32 cellular contexts compared by ENCODE assay signal in genomic region chr13:89865331-89865833, GRCh38.
"Had no signal": no experiment of that assay in that cellular context is flagged by ENCODE, and none has a peak within 500 bp of the region (broad histone marks: within the 10 kb centered on the region; RNA-seq: fewer than 3 reads in every experiment).

No MANE protein-coding gene starts in this region.

- H3K27ac ChIP-seq: adrenal gland, body of pancreas, cardiac muscle cell, colonic mucosa, esophagus squamous epithelium had no signal

- H3K27me3 Mint-ChIP-seq: activated CD4-positive, alpha-beta memory T cell treated with anti-CD3 and anti-CD28 coated beads for 36 hours; activated CD4-positive, alpha-beta T cell treated with anti-CD3 and anti-CD28 coated beads for 36 hours; activated CD4-positive, alpha-beta T cell treated with anti-CD3 and anti-CD28 coated beads, Interleukin-2, amount 10 ng/mL, durations not matched to agents 24 days and 14 days; activated CD8-positive, alpha-beta memory T cell treated with anti-CD3 and anti-CD28 coated beads, Interleukin-2, amount 10 ng/mL, durations not matched to agents 7 days and 5 days; activated naive CD4-positive, alpha-beta T cell treated with anti-CD3 and anti-CD28 coated beads, Interleukin-2, amount 50 U/mL, for 24 hours; activated naive CD8-positive, alpha-beta T cell treated with anti-CD3 and anti-CD28 coated beads for 36 hours; activated naive CD8-positive, alpha-beta T cell treated with anti-CD3 and anti-CD28 coated beads, Interleukin-2, amount 50 U/mL, for 24 hours had no signal

- H3K36me3 ChIP-seq: adrenal gland, cardiac muscle cell, colonic mucosa, esophagus squamous epithelium had no signal

- H3K4me3 Mint-ChIP-seq: activated CD4-positive, alpha-beta memory T cell treated with anti-CD3 and anti-CD28 coated beads for 36 hours; activated CD4-positive, alpha-beta T cell treated with anti-CD3 and anti-CD28 coated beads for 36 hours; activated CD4-positive, alpha-beta T cell treated with anti-CD3 and anti-CD28 coated beads, Interleukin-2, amount 10 ng/mL, durations not matched to agents 24 days and 14 days; activated CD8-positive, alpha-beta memory T cell treated with anti-CD3 and anti-CD28 coated beads, Interleukin-2, amount 10 ng/mL, durations not matched to agents 7 days and 5 days; activated CD8-positive, alpha-beta T cell treated with anti-CD3 and anti-CD28 coated beads, Interleukin-2, amount 10 ng/mL, durations not matched to agents 7 days and 5 days; activated naive CD4-positive, alpha-beta T cell treated with anti-CD3 and anti-CD28 coated beads for 36 hours; activated naive CD4-positive, alpha-beta T cell treated with anti-CD3 and anti-CD28 coated beads, Interleukin-2, amount 50 U/mL, for 24 hours; activated naive CD8-positive, alpha-beta T cell treated with anti-CD3 and anti-CD28 coated beads for 36 hours; activated naive CD8-positive, alpha-beta T cell treated with anti-CD3 and anti-CD28 coated beads, Interleukin-2, amount 50 U/mL, for 24 hours; activated T-helper 1 cell treated with anti-CD3 and anti-CD28 coated beads, Interleukin-12 subunit alpha, Interleukin-12 subunit beta, Interleukin-2, Interleukin-4 antibody, amounts not matched to agents 30 ng/mL and 10 ng/mL and 1 ng/mL, durations not matched to agents 14 hours and 24 hours and 36 hours had no signal

- FAIRE-seq: endometrium, frontal cortex had no signal

- H3K4me1 ChIP-seq: adrenal gland, body of pancreas, colonic mucosa, esophagus squamous epithelium had no signal

- H3K27me3 ChIP-seq: adrenal gland, body of pancreas, cardiac muscle cell, colonic mucosa, esophagus squamous epithelium had no signal

- H3K36me3 Mint-ChIP-seq: activated CD4-positive, alpha-beta memory T cell treated with anti-CD3 and anti-CD28 coated beads for 36 hours; activated CD8-positive, alpha-beta memory T cell treated with anti-CD3 and anti-CD28 coated beads, Interleukin-2, amount 10 ng/mL, durations not matched to agents 7 days and 5 days; activated naive CD4-positive, alpha-beta T cell treated with anti-CD3 and anti-CD28 coated beads, Interleukin-2, amount 50 U/mL, for 24 hours; activated naive CD8-positive, alpha-beta T cell treated with anti-CD3 and anti-CD28 coated beads for 36 hours had no signal

- H3K9me3 ChIP-seq: adrenal gland, body of pancreas, colonic mucosa, esophagus squamous epithelium had no signal

- ATAC-seq: activated CD4-positive, alpha-beta T cell treated with anti-CD3 and anti-CD28 coated beads for 36 hours; activated CD8-positive, alpha-beta memory T cell treated with anti-CD3 and anti-CD28 coated beads, Interleukin-2, amount 10 ng/mL, durations not matched to agents 7 days and 5 days; activated CD8-positive, alpha-beta T cell treated with anti-CD3 and anti-CD28 coated beads, Interleukin-2, amount 10 ng/mL, durations not matched to agents 7 days and 5 days; activated naive CD8-positive, alpha-beta T cell treated with anti-CD3 and anti-CD28 coated beads, Interleukin-2, amount 50 U/mL, for 24 hours; body of pancreas had no signal

- H3K4me3 ChIP-seq: adrenal gland, body of pancreas, cardiac muscle cell, colonic mucosa, esophagus squamous epithelium had no signal

- H3K4me1 Mint-ChIP-seq: activated CD4-positive, alpha-beta T cell treated with anti-CD3 and anti-CD28 coated beads for 36 hours; activated CD4-positive, alpha-beta T cell treated with anti-CD3 and anti-CD28 coated beads, Interleukin-2, amount 10 ng/mL, durations not matched to agents 24 days and 14 days; activated CD8-positive, alpha-beta memory T cell treated with anti-CD3 and anti-CD28 coated beads, Interleukin-2, amount 10 ng/mL, durations not matched to agents 7 days and 5 days; activated naive CD4-positive, alpha-beta T cell treated with anti-CD3 and anti-CD28 coated beads, Interleukin-2, amount 50 U/mL, for 24 hours; activated naive CD8-positive, alpha-beta T cell treated with anti-CD3 and anti-CD28 coated beads for 36 hours; activated naive CD8-positive, alpha-beta T cell treated with anti-CD3 and anti-CD28 coated beads, Interleukin-2, amount 50 U/mL, for 24 hours had no signal

- DNase-seq: activated CD4-positive, alpha-beta memory T cell treated with anti-CD3 and anti-CD28 coated beads for 36 hours; activated CD4-positive, alpha-beta T cell treated with anti-CD3 and anti-CD28 coated beads for 36 hours; activated CD4-positive, alpha-beta T cell treated with anti-CD3 and anti-CD28 coated beads, Interleukin-2, amount 10 ng/mL, durations not matched to agents 24 days and 14 days; activated CD4-positive, CD25-positive, alpha-beta regulatory T cell; activated CD4-positive, CD25-positive, alpha-beta regulatory T cell treated with anti-CD3 and anti-CD28 coated beads, Interleukin-2, amount 50 U/mL, for 72 hours; activated CD8-positive, alpha-beta memory T cell treated with anti-CD3 and anti-CD28 coated beads, Interleukin-2, amount 10 ng/mL, durations not matched to agents 7 days and 5 days; activated CD8-positive, alpha-beta memory T cell treated with anti-CD3 and anti-CD28 coated beads, Interleukin-2, amount 50 U/mL, for 4 hours; activated CD8-positive, alpha-beta T cell treated with anti-CD3 and anti-CD28 coated beads, Interleukin-2, amount 10 ng/mL, durations not matched to agents 7 days and 5 days; activated effector memory CD4-positive, alpha-beta T cell treated with anti-CD3 and anti-CD28 coated beads, Interleukin-2, amount 50 U/mL, for 16 hours; activated naive CD4-positive, alpha-beta T cell treated with anti-CD3 and anti-CD28 coated beads for 36 hours; activated naive CD8-positive, alpha-beta T cell treated with anti-CD3 and anti-CD28 coated beads for 36 hours; activated naive CD8-positive, alpha-beta T cell treated with anti-CD3 and anti-CD28 coated beads, Interleukin-2, amount 50 U/mL, for 24 hours; activated T-cell treated with anti-CD3 and anti-CD28 coated beads, Interleukin-2, amount 50 U/mL, for 1 hour; activated T-cell treated with anti-CD3 and anti-CD28 coated beads, Interleukin-2, amount 50 U/mL, for 48 hours; adrenal gland; amygdala; aorta; body of pancreas; central memory CD4-positive, alpha-beta T cell; cerebellar nuclear complex; colonic mucosa; effector CD8-positive, alpha-beta T cell; esophagus squamous epithelium; head of caudate nucleus; hippocampal formation; T-helper 2 cell had no signal

- H3K27ac Mint-ChIP-seq: activated CD4-positive, alpha-beta memory T cell treated with anti-CD3 and anti-CD28 coated beads for 36 hours; activated CD4-positive, alpha-beta T cell treated with anti-CD3 and anti-CD28 coated beads for 36 hours; activated CD4-positive, alpha-beta T cell treated with anti-CD3 and anti-CD28 coated beads, Interleukin-2, amount 10 ng/mL, durations not matched to agents 24 days and 14 days; activated CD8-positive, alpha-beta memory T cell treated with anti-CD3 and anti-CD28 coated beads, Interleukin-2, amount 10 ng/mL, durations not matched to agents 7 days and 5 days; activated CD8-positive, alpha-beta T cell treated with anti-CD3 and anti-CD28 coated beads, Interleukin-2, amount 10 ng/mL, durations not matched to agents 7 days and 5 days; activated naive CD4-positive, alpha-beta T cell treated with anti-CD3 and anti-CD28 coated beads for 36 hours; activated naive CD4-positive, alpha-beta T cell treated with anti-CD3 and anti-CD28 coated beads, Interleukin-2, amount 50 U/mL, for 24 hours; activated naive CD8-positive, alpha-beta T cell treated with anti-CD3 and anti-CD28 coated beads for 36 hours; activated naive CD8-positive, alpha-beta T cell treated with anti-CD3 and anti-CD28 coated beads, Interleukin-2, amount 50 U/mL, for 24 hours; activated T-helper 1 cell treated with anti-CD3 and anti-CD28 coated beads, Interleukin-12 subunit alpha, Interleukin-12 subunit beta, Interleukin-2, Interleukin-4 antibody, amounts not matched to agents 30 ng/mL and 10 ng/mL and 1 ng/mL, durations not matched to agents 14 hours and 24 hours and 36 hours; activated T-helper 2 cell treated with anti-CD3 and anti-CD28 coated beads, Interferon-gamma antibody, Interleukin-2, Interleukin-4, amounts not matched to agents 10 μg/mL and 5 μg/mL and 100 μg/mL, durations not matched to agents 14 hours and 24 hours and 36 hours had no signal
